5 cellular contexts compared by ENCODE assay signal in the genomic region with DNA sequence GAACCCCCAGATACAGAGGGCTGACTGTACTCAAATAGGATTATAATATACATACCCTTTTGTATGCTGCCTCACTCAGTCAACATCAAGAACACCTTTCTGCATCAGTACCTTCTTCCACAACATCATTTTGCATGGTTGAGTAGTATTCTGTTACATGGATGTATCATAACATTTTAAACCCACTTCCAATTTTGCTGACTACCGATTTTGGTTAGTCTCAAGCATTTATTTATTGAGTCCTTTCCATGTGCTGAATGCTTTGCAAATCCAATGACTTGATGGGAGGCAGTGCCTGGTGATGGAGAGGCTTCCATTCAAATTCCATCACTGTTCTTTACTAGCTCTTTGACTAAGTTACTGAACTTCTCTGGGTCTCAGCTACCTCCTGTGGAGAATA.
TF ChIP-seq lines count a peak whose summit lies in the region.

No MANE protein-coding gene starts in this region.

TF ChIP-seq in SK-N-SH treated with all-trans-retinoic acid at 6 μM for 48 hours, 23 proteins besides CTCF, POLR2A, EP300 and RAD21:
- TF ChIP-seq RARB (CRISPR knock-in tag; IDR thresholded peaks at IDR 0.05) (no peak), ZNF70 (CRISPR knock-in tag; IDR thresholded peaks at IDR 0.05) (no peak), ZNF8 (CRISPR knock-in tag; IDR thresholded peaks at IDR 0.05) (0 out of 2 replicates have a peak, but pooled peaks have one; percentile 14), ARNTL (CRISPR knock-in tag; IDR thresholded peaks at IDR 0.05; ENCODE audit: borderline replicate concordance, low read depth) (no peak), ZNF565 (CRISPR knock-in tag; conservative IDR thresholded peaks at IDR 0.05; ENCODE audit: low read depth) (no peak)
- TF ChIP-seq, protein P1, sequence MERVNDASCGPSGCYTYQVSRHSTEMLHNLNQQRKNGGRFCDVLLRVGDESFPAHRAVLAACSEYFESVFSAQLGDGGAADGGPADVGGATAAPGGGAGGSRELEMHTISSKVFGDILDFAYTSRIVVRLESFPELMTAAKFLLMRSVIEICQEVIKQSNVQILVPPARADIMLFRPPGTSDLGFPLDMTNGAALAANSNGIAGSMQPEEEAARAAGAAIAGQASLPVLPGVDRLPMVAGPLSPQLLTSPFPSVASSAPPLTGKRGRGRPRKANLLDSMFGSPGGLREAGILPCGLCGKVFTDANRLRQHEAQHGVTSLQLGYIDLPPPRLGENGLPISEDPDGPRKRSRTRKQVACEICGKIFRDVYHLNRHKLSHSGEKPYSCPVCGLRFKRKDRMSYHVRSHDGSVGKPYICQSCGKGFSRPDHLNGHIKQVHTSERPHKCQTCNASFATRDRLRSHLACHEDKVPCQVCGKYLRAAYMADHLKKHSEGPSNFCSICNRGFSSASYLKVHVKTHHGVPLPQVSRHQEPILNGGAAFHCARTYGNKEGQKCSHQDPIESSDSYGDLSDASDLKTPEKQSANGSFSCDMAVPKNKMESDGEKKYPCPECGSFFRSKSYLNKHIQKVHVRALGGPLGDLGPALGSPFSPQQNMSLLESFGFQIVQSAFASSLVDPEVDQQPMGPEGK (CRISPR knock-in tag; IDR thresholded peaks at IDR 0.05; ENCODE audit: borderline replicate concordance), result no peak

TF ChIP-seq in SK-N-SH, 30 proteins besides CTCF, POLR2A, EP300 and RAD21:
- TF ChIP-seq NFIC (IDR thresholded peaks at IDR 0.05; ENCODE audit: borderline replicate concordance) (no peak), FOXJ3 (CRISPR knock-in tag; IDR thresholded peaks at IDR 0.05) (no peak), TAF1 (IDR thresholded peaks at IDR 0.05; ENCODE audit: borderline replicate concordance, low read depth, low read length) (no peak), ELF1 (IDR thresholded peaks at IDR 0.05) (no peak)

TF ChIP-seq in A549, 52 proteins besides CTCF, POLR2A, EP300 and RAD21:
- TF ChIP-seq MAFK (IDR thresholded peaks at IDR 0.05; ENCODE audit: partially characterized antibody), result peak; percentile 66
- TF ChIP-seq, protein P2, sequence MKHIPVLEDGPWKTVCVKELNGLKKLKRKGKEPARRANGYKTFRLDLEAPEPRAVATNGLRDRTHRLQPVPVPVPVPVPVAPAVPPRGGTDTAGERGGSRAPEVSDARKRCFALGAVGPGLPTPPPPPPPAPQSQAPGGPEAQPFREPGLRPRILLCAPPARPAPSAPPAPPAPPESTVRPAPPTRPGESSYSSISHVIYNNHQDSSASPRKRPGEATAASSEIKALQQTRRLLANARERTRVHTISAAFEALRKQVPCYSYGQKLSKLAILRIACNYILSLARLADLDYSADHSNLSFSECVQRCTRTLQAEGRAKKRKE (CRISPR knock-in tag; IDR thresholded peaks at IDR 0.05; ENCODE audit: low read depth), result no peak

TF ChIP-seq in K562, 482 proteins besides CTCF, POLR2A, EP300 and RAD21 (continues in another document):
- TF ChIP-seq, protein P3, sequence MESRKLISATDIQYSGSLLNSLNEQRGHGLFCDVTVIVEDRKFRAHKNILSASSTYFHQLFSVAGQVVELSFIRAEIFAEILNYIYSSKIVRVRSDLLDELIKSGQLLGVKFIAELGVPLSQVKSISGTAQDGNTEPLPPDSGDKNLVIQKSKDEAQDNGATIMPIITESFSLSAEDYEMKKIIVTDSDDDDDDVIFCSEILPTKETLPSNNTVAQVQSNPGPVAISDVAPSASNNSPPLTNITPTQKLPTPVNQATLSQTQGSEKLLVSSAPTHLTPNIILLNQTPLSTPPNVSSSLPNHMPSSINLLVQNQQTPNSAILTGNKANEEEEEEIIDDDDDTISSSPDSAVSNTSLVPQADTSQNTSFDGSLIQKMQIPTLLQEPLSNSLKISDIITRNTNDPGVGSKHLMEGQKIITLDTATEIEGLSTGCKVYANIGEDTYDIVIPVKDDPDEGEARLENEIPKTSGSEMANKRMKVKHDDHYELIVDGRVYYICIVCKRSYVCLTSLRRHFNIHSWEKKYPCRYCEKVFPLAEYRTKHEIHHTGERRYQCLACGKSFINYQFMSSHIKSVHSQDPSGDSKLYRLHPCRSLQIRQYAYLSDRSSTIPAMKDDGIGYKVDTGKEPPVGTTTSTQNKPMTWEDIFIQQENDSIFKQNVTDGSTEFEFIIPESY (CRISPR knock-in tag; IDR thresholded peaks at IDR 0.05), result no peak
- TF ChIP-seq IRF2 (CRISPR knock-in tag; IDR thresholded peaks at IDR 0.05) (no peak), POLR2B (IDR thresholded peaks at IDR 0.05; ENCODE audit: low read depth, partially characterized antibody) (no peak), TAF15 (IDR thresholded peaks at IDR 0.05; ENCODE audit: low read depth, low read length) (no peak), CHD4 (IDR thresholded peaks at IDR 0.05; ENCODE audit: insufficient read depth, insufficient replicate concordance, low read depth, low read length, poor library complexity, severe bottlenecking) (no peak), ZNF436 (CRISPR knock-in tag; IDR thresholded peaks at IDR 0.05) (no peak), ZNF785 (CRISPR knock-in tag; IDR thresholded peaks at IDR 0.05) (no peak), KLF16 (IDR thresholded peaks at IDR 0.05) (no peak), ZNF79 (CRISPR knock-in tag; IDR thresholded peaks at IDR 0.05; ENCODE audit: low read depth) (no peak), HNRNPK (IDR thresholded peaks at IDR 0.05; ENCODE audit: low read depth, low read length, poor library complexity, severe bottlenecking) (no peak), ZNF316 (IDR thresholded peaks at IDR 0.05) (0 out of 2 replicates have a peak, but pooled peaks have one; percentile 42), CREM (IDR thresholded peaks at IDR 0.05; ENCODE audit: low read depth) (no peak), GTF2E2 (tag; IDR thresholded peaks at IDR 0.05) (no peak), GTF2A2 (tag; IDR thresholded peaks at IDR 0.05) (no peak), RFX1 (IDR thresholded peaks at IDR 0.05) (no peak), SRSF9 (IDR thresholded peaks at IDR 0.05; ENCODE audit: borderline replicate concordance, low read depth, low read length) (no peak), ZNF282 (CRISPR knock-in tag; IDR thresholded peaks at IDR 0.05) (no peak), TAL1 (IDR thresholded peaks at IDR 0.05) (no peak), MAFF (IDR thresholded peaks at IDR 0.05; ENCODE audit: low read length) (no peak)
- TF ChIP-seq, protein P4, sequence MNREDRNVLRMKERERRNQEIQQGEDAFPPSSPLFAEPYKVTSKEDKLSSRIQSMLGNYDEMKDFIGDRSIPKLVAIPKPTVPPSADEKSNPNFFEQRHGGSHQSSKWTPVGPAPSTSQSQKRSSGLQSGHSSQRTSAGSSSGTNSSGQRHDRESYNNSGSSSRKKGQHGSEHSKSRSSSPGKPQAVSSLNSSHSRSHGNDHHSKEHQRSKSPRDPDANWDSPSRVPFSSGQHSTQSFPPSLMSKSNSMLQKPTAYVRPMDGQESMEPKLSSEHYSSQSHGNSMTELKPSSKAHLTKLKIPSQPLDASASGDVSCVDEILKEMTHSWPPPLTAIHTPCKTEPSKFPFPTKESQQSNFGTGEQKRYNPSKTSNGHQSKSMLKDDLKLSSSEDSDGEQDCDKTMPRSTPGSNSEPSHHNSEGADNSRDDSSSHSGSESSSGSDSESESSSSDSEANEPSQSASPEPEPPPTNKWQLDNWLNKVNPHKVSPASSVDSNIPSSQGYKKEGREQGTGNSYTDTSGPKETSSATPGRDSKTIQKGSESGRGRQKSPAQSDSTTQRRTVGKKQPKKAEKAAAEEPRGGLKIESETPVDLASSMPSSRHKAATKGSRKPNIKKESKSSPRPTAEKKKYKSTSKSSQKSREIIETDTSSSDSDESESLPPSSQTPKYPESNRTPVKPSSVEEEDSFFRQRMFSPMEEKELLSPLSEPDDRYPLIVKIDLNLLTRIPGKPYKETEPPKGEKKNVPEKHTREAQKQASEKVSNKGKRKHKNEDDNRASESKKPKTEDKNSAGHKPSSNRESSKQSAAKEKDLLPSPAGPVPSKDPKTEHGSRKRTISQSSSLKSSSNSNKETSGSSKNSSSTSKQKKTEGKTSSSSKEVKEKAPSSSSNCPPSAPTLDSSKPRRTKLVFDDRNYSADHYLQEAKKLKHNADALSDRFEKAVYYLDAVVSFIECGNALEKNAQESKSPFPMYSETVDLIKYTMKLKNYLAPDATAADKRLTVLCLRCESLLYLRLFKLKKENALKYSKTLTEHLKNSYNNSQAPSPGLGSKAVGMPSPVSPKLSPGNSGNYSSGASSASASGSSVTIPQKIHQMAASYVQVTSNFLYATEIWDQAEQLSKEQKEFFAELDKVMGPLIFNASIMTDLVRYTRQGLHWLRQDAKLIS (CRISPR knock-in tag; IDR thresholded peaks at IDR 0.05), result no peak
- TF ChIP-seq, protein P5, sequence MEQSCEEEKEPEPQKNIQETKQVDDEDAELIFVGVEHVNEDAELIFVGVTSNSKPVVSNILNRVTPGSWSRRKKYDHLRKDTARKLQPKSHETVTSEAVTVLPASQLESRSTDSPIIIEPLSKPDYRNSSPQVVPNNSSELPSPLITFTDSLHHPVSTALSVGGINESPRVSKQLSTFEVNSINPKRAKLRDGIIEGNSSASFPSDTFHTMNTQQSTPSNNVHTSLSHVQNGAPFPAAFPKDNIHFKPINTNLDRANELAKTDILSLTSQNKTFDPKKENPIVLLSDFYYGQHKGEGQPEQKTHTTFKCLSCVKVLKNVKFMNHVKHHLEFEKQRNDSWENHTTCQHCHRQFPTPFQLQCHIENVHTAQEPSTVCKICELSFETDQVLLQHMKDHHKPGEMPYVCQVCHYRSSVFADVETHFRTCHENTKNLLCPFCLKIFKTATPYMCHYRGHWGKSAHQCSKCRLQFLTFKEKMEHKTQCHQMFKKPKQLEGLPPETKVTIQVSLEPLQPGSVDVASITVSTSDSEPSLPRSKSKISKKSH (CRISPR knock-in tag; IDR thresholded peaks at IDR 0.05), result no peak

TF ChIP-seq in H1, 55 proteins besides CTCF, POLR2A, EP300 and RAD21:
- no peak for TF ChIP-seq MAFK (IDR thresholded peaks at IDR 0.05; ENCODE audit: low read depth, low read length)
- TF ChIP-seq POU5F1 (IDR thresholded peaks at IDR 0.05; ENCODE audit: low read depth, low read length), result no peak
- TF ChIP-seq CHD2 (IDR thresholded peaks at IDR 0.05; ENCODE audit: low read length), result no peak
- TF ChIP-seq FOSL1 (IDR thresholded peaks at IDR 0.05; ENCODE audit: insufficient read depth, low read depth, low read length), result no peak
- TF ChIP-seq SRF (IDR thresholded peaks at IDR 0.05; ENCODE audit: low read depth, low read length), result no peak
- no peak for TF ChIP-seq BCL11A (IDR thresholded peaks at IDR 0.05; ENCODE audit: low read depth in 2 of 2, low read length in 2 of 2)
- TF ChIP-seq JUN (IDR thresholded peaks at IDR 0.05; ENCODE audit: low read depth, low read length), result no peak
- no peak for TF ChIP-seq CHD1 (IDR thresholded peaks at IDR 0.05; ENCODE audit: low read depth, low read length)
- TF ChIP-seq, protein P6, sequence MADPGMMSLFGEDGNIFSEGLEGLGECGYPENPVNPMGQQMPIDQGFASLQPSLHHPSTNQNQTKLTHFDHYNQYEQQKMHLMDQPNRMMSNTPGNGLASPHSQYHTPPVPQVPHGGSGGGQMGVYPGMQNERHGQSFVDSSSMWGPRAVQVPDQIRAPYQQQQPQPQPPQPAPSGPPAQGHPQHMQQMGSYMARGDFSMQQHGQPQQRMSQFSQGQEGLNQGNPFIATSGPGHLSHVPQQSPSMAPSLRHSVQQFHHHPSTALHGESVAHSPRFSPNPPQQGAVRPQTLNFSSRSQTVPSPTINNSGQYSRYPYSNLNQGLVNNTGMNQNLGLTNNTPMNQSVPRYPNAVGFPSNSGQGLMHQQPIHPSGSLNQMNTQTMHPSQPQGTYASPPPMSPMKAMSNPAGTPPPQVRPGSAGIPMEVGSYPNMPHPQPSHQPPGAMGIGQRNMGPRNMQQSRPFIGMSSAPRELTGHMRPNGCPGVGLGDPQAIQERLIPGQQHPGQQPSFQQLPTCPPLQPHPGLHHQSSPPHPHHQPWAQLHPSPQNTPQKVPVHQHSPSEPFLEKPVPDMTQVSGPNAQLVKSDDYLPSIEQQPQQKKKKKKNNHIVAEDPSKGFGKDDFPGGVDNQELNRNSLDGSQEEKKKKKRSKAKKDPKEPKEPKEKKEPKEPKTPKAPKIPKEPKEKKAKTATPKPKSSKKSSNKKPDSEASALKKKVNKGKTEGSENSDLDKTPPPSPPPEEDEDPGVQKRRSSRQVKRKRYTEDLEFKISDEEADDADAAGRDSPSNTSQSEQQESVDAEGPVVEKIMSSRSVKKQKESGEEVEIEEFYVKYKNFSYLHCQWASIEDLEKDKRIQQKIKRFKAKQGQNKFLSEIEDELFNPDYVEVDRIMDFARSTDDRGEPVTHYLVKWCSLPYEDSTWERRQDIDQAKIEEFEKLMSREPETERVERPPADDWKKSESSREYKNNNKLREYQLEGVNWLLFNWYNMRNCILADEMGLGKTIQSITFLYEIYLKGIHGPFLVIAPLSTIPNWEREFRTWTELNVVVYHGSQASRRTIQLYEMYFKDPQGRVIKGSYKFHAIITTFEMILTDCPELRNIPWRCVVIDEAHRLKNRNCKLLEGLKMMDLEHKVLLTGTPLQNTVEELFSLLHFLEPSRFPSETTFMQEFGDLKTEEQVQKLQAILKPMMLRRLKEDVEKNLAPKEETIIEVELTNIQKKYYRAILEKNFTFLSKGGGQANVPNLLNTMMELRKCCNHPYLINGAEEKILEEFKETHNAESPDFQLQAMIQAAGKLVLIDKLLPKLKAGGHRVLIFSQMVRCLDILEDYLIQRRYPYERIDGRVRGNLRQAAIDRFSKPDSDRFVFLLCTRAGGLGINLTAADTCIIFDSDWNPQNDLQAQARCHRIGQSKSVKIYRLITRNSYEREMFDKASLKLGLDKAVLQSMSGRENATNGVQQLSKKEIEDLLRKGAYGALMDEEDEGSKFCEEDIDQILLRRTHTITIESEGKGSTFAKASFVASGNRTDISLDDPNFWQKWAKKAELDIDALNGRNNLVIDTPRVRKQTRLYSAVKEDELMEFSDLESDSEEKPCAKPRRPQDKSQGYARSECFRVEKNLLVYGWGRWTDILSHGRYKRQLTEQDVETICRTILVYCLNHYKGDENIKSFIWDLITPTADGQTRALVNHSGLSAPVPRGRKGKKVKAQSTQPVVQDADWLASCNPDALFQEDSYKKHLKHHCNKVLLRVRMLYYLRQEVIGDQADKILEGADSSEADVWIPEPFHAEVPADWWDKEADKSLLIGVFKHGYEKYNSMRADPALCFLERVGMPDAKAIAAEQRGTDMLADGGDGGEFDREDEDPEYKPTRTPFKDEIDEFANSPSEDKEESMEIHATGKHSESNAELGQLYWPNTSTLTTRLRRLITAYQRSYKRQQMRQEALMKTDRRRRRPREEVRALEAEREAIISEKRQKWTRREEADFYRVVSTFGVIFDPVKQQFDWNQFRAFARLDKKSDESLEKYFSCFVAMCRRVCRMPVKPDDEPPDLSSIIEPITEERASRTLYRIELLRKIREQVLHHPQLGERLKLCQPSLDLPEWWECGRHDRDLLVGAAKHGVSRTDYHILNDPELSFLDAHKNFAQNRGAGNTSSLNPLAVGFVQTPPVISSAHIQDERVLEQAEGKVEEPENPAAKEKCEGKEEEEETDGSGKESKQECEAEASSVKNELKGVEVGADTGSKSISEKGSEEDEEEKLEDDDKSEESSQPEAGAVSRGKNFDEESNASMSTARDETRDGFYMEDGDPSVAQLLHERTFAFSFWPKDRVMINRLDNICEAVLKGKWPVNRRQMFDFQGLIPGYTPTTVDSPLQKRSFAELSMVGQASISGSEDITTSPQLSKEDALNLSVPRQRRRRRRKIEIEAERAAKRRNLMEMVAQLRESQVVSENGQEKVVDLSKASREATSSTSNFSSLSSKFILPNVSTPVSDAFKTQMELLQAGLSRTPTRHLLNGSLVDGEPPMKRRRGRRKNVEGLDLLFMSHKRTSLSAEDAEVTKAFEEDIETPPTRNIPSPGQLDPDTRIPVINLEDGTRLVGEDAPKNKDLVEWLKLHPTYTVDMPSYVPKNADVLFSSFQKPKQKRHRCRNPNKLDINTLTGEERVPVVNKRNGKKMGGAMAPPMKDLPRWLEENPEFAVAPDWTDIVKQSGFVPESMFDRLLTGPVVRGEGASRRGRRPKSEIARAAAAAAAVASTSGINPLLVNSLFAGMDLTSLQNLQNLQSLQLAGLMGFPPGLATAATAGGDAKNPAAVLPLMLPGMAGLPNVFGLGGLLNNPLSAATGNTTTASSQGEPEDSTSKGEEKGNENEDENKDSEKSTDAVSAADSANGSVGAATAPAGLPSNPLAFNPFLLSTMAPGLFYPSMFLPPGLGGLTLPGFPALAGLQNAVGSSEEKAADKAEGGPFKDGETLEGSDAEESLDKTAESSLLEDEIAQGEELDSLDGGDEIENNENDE (IDR thresholded peaks at IDR 0.05; ENCODE audit: insufficient replicate concordance, low read length), result no peak
- no peak for TF ChIP-seq SIRT6 (IDR thresholded peaks at IDR 0.05; ENCODE audit: low read length)
- no peak for TF ChIP-seq SP2 (IDR thresholded peaks at IDR 0.05; ENCODE audit: low read length)
- TF ChIP-seq KDM4A (IDR thresholded peaks at IDR 0.05; ENCODE audit: low read depth, low read length, severe bottlenecking), result no peak
